Comparison of ENCODE assay signal across 21 cellular contexts in genomic region chr5:142315231-142315900, GRCh38. TPM values are rescaled to one million over a fixed set of nuclear protein-coding genes. Genes with fewer than 3 reads are reported as not detected.
A peak's percentile ranks its signal among the peaks of the same experiment; 100 is the strongest.
DNase-seq lines count a peak whose midpoint lies in the region; ATAC-seq and TF ChIP-seq lines count a peak whose summit lies in the region.
"Had no signal": no experiment of that assay in that cellular context is flagged by ENCODE, and none has a peak within 500 bp of the region (broad histone marks: within the 10 kb centered on the region; RNA-seq: fewer than 3 reads in every experiment).

No MANE protein-coding gene starts in this region.

- H2AFZ ChIP-seq in Loucy (ENCODE audit: low read length) (no peak overlapping the region), parathyroid adenoma (no peak overlapping the region), PC-9 (no peak overlapping the region)

- no TSS peak for BruUV-seq in PC-9 (replicated peaks; lab: Mats Ljungman, UMichigan)

- H3K4me1 ChIP-seq in Loucy (ENCODE audit: insufficient read depth, low read length, poor library complexity, severe bottlenecking), result peaks cover 17% of the 10 kb centered on the region
- peaks cover 15% of the 10 kb centered on the region for H3K4me1 ChIP-seq in parathyroid adenoma
- peaks cover 29% of the 10 kb centered on the region for H3K4me1 ChIP-seq in PC-9 (replicated peaks; ENCODE audit: insufficient read depth)
- H3K4me1 ChIP-seq in gastrocnemius medialis, result peaks cover 40 to 52% of the 10 kb centered on the region in 2 donors
- H3K4me1 ChIP-seq: uterus had no signal

- peaks cover 1% of the 10 kb centered on the region for H3K27me3 Mint-ChIP-seq in activated CD4-positive, alpha-beta T cell treated with anti-CD3 and anti-CD28 coated beads for 36 hours
- peaks cover 2% of the 10 kb centered on the region for H3K27me3 Mint-ChIP-seq in activated CD4-positive, alpha-beta T cell treated with anti-CD3 and anti-CD28 coated beads, Interleukin-2, amount 10 ng/mL, durations not matched to agents 24 days and 14 days
- H3K27me3 Mint-ChIP-seq in endothelial cell (ENCODE audit: unreplicated experiment), result peaks cover 11% of the 10 kb centered on the region

- H3K4me1 Mint-ChIP-seq in activated CD4-positive, alpha-beta T cell treated with anti-CD3 and anti-CD28 coated beads for 36 hours, result peaks cover 30% of the 10 kb centered on the region
- H3K4me1 Mint-ChIP-seq in activated CD4-positive, alpha-beta T cell treated with anti-CD3 and anti-CD28 coated beads, Interleukin-2, amount 10 ng/mL, durations not matched to agents 24 days and 14 days, result peaks cover 14% of the 10 kb centered on the region
- H3K4me1 Mint-ChIP-seq in endothelial cell (ENCODE audit: unreplicated experiment), result peaks cover 90% of the 10 kb centered on the region

- in situ Hi-C loops in gastrocnemius medialis (cut with MboI; ENCODE audit: low sequenced_read_pairs in 4 of 4), result no loop called here

- intact Hi-C loops in activated CD4-positive, alpha-beta T cell treated with anti-CD3 and anti-CD28 coated beads for 36 hours (cut with DNase I, micrococcal nuclease), result no loop called here
- intact Hi-C loops in activated CD4-positive, alpha-beta T cell treated with anti-CD3 and anti-CD28 coated beads, Interleukin-2, amount 10 ng/mL, durations not matched to agents 24 days and 14 days (cut with micrococcal nuclease), result no loop called here
- intact Hi-C loops in sciatic nerve (cut with DNase I) (loop anchor here (10.0 kb wide), 1 partner anchor 131 kb away; no protein-coding TSS in a partner anchor), PC-9 (cut with micrococcal nuclease; ENCODE audit: unreplicated experiment) (no loop called here), gastrocnemius medialis (cut with DNase I; ENCODE audit: low total_unique reads) (no loop called here)

- H3K9me2 ChIP-seq in Loucy (replicated peaks; ENCODE audit: low read depth, low read length), result no peaks in the 10 kb centered on the region
- no peaks in the 10 kb centered on the region for H3K9me2 ChIP-seq in PC-9 (ENCODE audit: insufficient read depth)

- ATAC-seq in activated CD4-positive, alpha-beta T cell treated with anti-CD3 and anti-CD28 coated beads for 36 hours, result peak; percentile 49
- ATAC-seq in sciatic nerve (no peak), gastrocnemius medialis (no peak)
- ATAC-seq: natural killer cell had no signal

- H4K20me1 ChIP-seq in Loucy (ENCODE audit: insufficient read depth, low read length, poor library complexity, severe bottlenecking), result no peaks in the 10 kb centered on the region
- peaks cover 98% of the 10 kb centered on the region for H4K20me1 ChIP-seq in PC-9 (ENCODE audit: insufficient read depth)

- CTCF ChIA-PET in activated CD4-positive, alpha-beta T cell treated with anti-CD3 and anti-CD28 coated beads for 36 hours (lab: Charles Lee), result interaction anchor here (1.0 to 1.5 kb wide), 2 partner anchors 9 to 322 kb away, joined by 3 to 4 read pairs; partner anchors contain the start of gene SPRY4
- CTCF ChIA-PET in PC-9 (lab: Charles Lee), result no interaction called here

- no peak overlapping the region for H3K27ac Mint-ChIP-seq in activated CD4-positive, alpha-beta T cell treated with anti-CD3 and anti-CD28 coated beads for 36 hours
- H3K27ac Mint-ChIP-seq in activated CD4-positive, alpha-beta T cell treated with anti-CD3 and anti-CD28 coated beads, Interleukin-2, amount 10 ng/mL, durations not matched to agents 24 days and 14 days, result no peak overlapping the region
- H3K27ac Mint-ChIP-seq in endothelial cell (ENCODE audit: unreplicated experiment), result no peak overlapping the region
- H3K27ac Mint-ChIP-seq: activated CD4-positive, alpha-beta T cell treated with anti-CD3 and anti-CD28 coated beads, Interleukin-2, amount 10 ng/mL, durations not matched to agents 7 days and 5 days; natural killer cell had no signal

- H3K36me3 Mint-ChIP-seq in activated CD4-positive, alpha-beta T cell treated with anti-CD3 and anti-CD28 coated beads for 36 hours (ENCODE audit: low read depth), result no peaks in the 10 kb centered on the region
- H3K36me3 Mint-ChIP-seq in activated CD4-positive, alpha-beta T cell treated with anti-CD3 and anti-CD28 coated beads, Interleukin-2, amount 10 ng/mL, durations not matched to agents 24 days and 14 days (ENCODE audit: low read depth), result no peaks in the 10 kb centered on the region
- peaks cover 47% of the 10 kb centered on the region for H3K36me3 Mint-ChIP-seq in endothelial cell (ENCODE audit: low read depth, unreplicated experiment)
- H3K36me3 Mint-ChIP-seq: natural killer cell had no signal

- H3K9me3 ChIP-seq in Loucy (ENCODE audit: insufficient read depth, low read depth, low read length), result no peaks in the 10 kb centered on the region
- no peaks in the 10 kb centered on the region for H3K9me3 ChIP-seq in parathyroid adenoma (ENCODE audit: control insufficient read depth, low read length)
- no peaks in the 10 kb centered on the region for H3K9me3 ChIP-seq in PC-9 (ENCODE audit: insufficient read depth, low read depth)
- H3K9me3 ChIP-seq in gastrocnemius medialis, result no peaks in the 10 kb centered on the region
- H3K9me3 ChIP-seq: uterus had no signal

- H3K79me2 ChIP-seq in Loucy (ENCODE audit: insufficient read depth, low read length) (no peaks in the 10 kb centered on the region), parathyroid adenoma (peaks cover 22% of the 10 kb centered on the region), PC-9 (ENCODE audit: low read depth) (peaks cover 99% of the 10 kb centered on the region)

- H3K9ac ChIP-seq in Loucy (ENCODE audit: low read depth, low read length, poor library complexity, severe bottlenecking), result no peak overlapping the region
- no peak overlapping the region for H3K9ac ChIP-seq in parathyroid adenoma

- H3K36me3 ChIP-seq in Loucy (ENCODE audit: insufficient read depth, low read length) (no peaks in the 10 kb centered on the region), parathyroid adenoma (ENCODE audit: control insufficient read depth, insufficient read depth, low read length) (no peaks in the 10 kb centered on the region), PC-9 (ENCODE audit: low read depth) (peaks cover 68% of the 10 kb centered on the region), gastrocnemius medialis (no peaks in the 10 kb centered on the region)
- H3K36me3 ChIP-seq: uterus had no signal

- H3F3A ChIP-seq in Loucy (ENCODE audit: low read depth) (no peaks in the 10 kb centered on the region), PC-9 (ENCODE audit: insufficient read depth, low read depth) (peaks cover 71% of the 10 kb centered on the region)

- no peak overlapping the region for H3K4me3 ChIP-seq in Loucy (ENCODE audit: low read length, poor library complexity, severe bottlenecking)
- no peak overlapping the region for H3K4me3 ChIP-seq in parathyroid adenoma (ENCODE audit: low read depth, low read length)
- H3K4me3 ChIP-seq in PC-9, result no peak overlapping the region
- no peak overlapping the region for H3K4me3 ChIP-seq in gastrocnemius medialis
- H3K4me3 ChIP-seq: uterus had no signal

- H3K9me3 Mint-ChIP-seq in activated CD4-positive, alpha-beta T cell treated with anti-CD3 and anti-CD28 coated beads for 36 hours (ENCODE audit: low read depth), result no peaks in the 10 kb centered on the region
- H3K9me3 Mint-ChIP-seq in activated CD4-positive, alpha-beta T cell treated with anti-CD3 and anti-CD28 coated beads, Interleukin-2, amount 10 ng/mL, durations not matched to agents 24 days and 14 days, result no peaks in the 10 kb centered on the region
- H3K9me3 Mint-ChIP-seq in endothelial cell (ENCODE audit: unreplicated experiment), result no peaks in the 10 kb centered on the region
- H3K9me3 Mint-ChIP-seq: activated CD4-positive, alpha-beta T cell treated with anti-CD3 and anti-CD28 coated beads, Interleukin-2, amount 10 ng/mL, durations not matched to agents 7 days and 5 days; natural killer cell had no signal

- TF ChIP-seq POLR2A in gastrocnemius medialis (IDR thresholded peaks at IDR 0.05), result no peak

- H3K4me2 ChIP-seq in Loucy (ENCODE audit: low read depth, low read length, poor library complexity, severe bottlenecking), result peak overlapping the region; percentile 43
- no peak overlapping the region for H3K4me2 ChIP-seq in parathyroid adenoma (ENCODE audit: low read length)
- H3K4me2 ChIP-seq in PC-9, result no peak overlapping the region

- POLR2A ChIA-PET in activated CD4-positive, alpha-beta T cell treated with anti-CD3 and anti-CD28 coated beads for 36 hours (lab: Charles Lee), result no interaction called here
- POLR2A ChIA-PET in PC-9 (lab: Charles Lee; ENCODE audit: unreplicated experiment), result no interaction called here

- no peak overlapping the region for H3K4me3 Mint-ChIP-seq in activated CD4-positive, alpha-beta T cell treated with anti-CD3 and anti-CD28 coated beads for 36 hours
- H3K4me3 Mint-ChIP-seq in activated CD4-positive, alpha-beta T cell treated with anti-CD3 and anti-CD28 coated beads, Interleukin-2, amount 10 ng/mL, durations not matched to agents 24 days and 14 days, result no peak overlapping the region
- H3K4me3 Mint-ChIP-seq in endothelial cell (ENCODE audit: unreplicated experiment), result peak overlapping the region; percentile 38
- H3K4me3 Mint-ChIP-seq: activated CD4-positive, alpha-beta T cell treated with anti-CD3 and anti-CD28 coated beads, Interleukin-2, amount 10 ng/mL, durations not matched to agents 7 days and 5 days; natural killer cell had no signal

- DNase-seq in activated CD4-positive, alpha-beta T cell treated with anti-CD3 and anti-CD28 coated beads for 36 hours, result no peak
- no peak for DNase-seq in activated CD4-positive, alpha-beta T cell treated with anti-CD3 and anti-CD28 coated beads, Interleukin-2, amount 10 ng/mL, durations not matched to agents 24 days and 14 days
- DNase-seq in endothelial cell (ENCODE audit: low spot score) (no peak), sciatic nerve (ENCODE audit: low spot score) (no peak), PC-9 (no peak), gastrocnemius medialis (no peak)
- DNase-seq: 8988T; activated effector memory CD4-positive, alpha-beta T cell treated with Interleukin-2 at 50 U/mL for 16 hours; C1 segment of cervical spinal cord; effector CD4-positive, alpha-beta T cell; H7; mammary epithelial cell; MV-4-11; natural killer cell; NCI-H226; posterior cingulate gyrus; uterus had no signal

- H3K27me3 ChIP-seq in Loucy (ENCODE audit: insufficient read depth, low read length, poor library complexity, severe bottlenecking), result no peaks in the 10 kb centered on the region
- H3K27me3 ChIP-seq in parathyroid adenoma (ENCODE audit: control insufficient read depth, insufficient read depth, low read length), result no peaks in the 10 kb centered on the region
- no peaks in the 10 kb centered on the region for H3K27me3 ChIP-seq in PC-9 (ENCODE audit: insufficient read depth, low read depth)
- peaks cover 0 to 12% (median 6%) of the 10 kb centered on the region in 3 donors for H3K27me3 ChIP-seq in gastrocnemius medialis
- H3K27me3 ChIP-seq: uterus had no signal

- H3K27ac ChIP-seq in parathyroid adenoma (peak overlapping the region; percentile 3), PC-9 (no peak overlapping the region), gastrocnemius medialis (peak overlapping the region in 1 of 4 donors; percentile 77)
- H3K27ac ChIP-seq: HL-60, uterus had no signal

- TF ChIP-seq CTCF in Loucy (conservative IDR thresholded peaks at IDR 0.05; ENCODE audit: low read length) (no peak), endothelial cell (IDR thresholded peaks at IDR 0.05; ENCODE audit: unreplicated experiment) (no peak), parathyroid adenoma (IDR thresholded peaks at IDR 0.05) (no peak), PC-9 (conservative IDR thresholded peaks at IDR 0.05) (no peak), gastrocnemius medialis (IDR thresholded peaks at IDR 0.05 in 4 of 5, conservative IDR thresholded peaks at IDR 0.05 in 1 of 5) (no peak)

RNA-seq across cellular contexts. Expression of gene SPRY4, which starts 9.5 kb away (rescaled TPM):
- under 1 TPM; 0.93 to 0.98 TPM for total RNA-seq in activated CD4-positive, alpha-beta T cell treated with anti-CD3 and anti-CD28 coated beads for 36 hours
- 1.4 and 1.5 TPM in 2 replicates for total RNA-seq in activated CD4-positive, alpha-beta T cell treated with anti-CD3 and anti-CD28 coated beads, Interleukin-2, amount 10 ng/mL, durations not matched to agents 24 days and 14 days
- total RNA-seq in endothelial cell (ENCODE audit: unreplicated experiment) (74.2 TPM), sciatic nerve (59.3 TPM), PC-9 (2021) (6.9 and 11.0 TPM in 2 replicates), gastrocnemius medialis (1 to 10 TPM; 4.3 to 6.9 (median 5.9) TPM)
